In genomic region chr7:131628634-131629033, GRCh38 we compare ENCODE assay signal across 1 cellular context.
TF ChIP-seq lines count a peak whose summit lies in the region.

No MANE protein-coding gene starts in this region.

TF ChIP-seq in IMR-90, 13 proteins besides CTCF, POLR2A, EP300 and RAD21 (continued from another document):
- no peak for TF ChIP-seq CEBPB (IDR thresholded peaks at IDR 0.05; ENCODE audit: low read depth, low read length)
- no peak for TF ChIP-seq MXI1 (IDR thresholded peaks at IDR 0.05; ENCODE audit: borderline replicate concordance, low read depth, low read length)
- no peak for TF ChIP-seq CHD1 (IDR thresholded peaks at IDR 0.05; ENCODE audit: low read depth, low read length)
- no peak for TF ChIP-seq MAZ (IDR thresholded peaks at IDR 0.05; ENCODE audit: borderline replicate concordance, low read depth, low read length)
- no peak for TF ChIP-seq RFX5 (IDR thresholded peaks at IDR 0.05; ENCODE audit: low read depth, low read length)
- TF ChIP-seq BHLHE40 (IDR thresholded peaks at IDR 0.05; ENCODE audit: low read depth, low read length), result no peak
- no peak for TF ChIP-seq MAFK (IDR thresholded peaks at IDR 0.05; ENCODE audit: low read depth, low read length)
- no peak for TF ChIP-seq NFE2L2 (IDR thresholded peaks at IDR 0.05; ENCODE audit: low read depth, low read length)
